ENCODE assay signal across 24 cellular contexts in the genomic region with DNA sequence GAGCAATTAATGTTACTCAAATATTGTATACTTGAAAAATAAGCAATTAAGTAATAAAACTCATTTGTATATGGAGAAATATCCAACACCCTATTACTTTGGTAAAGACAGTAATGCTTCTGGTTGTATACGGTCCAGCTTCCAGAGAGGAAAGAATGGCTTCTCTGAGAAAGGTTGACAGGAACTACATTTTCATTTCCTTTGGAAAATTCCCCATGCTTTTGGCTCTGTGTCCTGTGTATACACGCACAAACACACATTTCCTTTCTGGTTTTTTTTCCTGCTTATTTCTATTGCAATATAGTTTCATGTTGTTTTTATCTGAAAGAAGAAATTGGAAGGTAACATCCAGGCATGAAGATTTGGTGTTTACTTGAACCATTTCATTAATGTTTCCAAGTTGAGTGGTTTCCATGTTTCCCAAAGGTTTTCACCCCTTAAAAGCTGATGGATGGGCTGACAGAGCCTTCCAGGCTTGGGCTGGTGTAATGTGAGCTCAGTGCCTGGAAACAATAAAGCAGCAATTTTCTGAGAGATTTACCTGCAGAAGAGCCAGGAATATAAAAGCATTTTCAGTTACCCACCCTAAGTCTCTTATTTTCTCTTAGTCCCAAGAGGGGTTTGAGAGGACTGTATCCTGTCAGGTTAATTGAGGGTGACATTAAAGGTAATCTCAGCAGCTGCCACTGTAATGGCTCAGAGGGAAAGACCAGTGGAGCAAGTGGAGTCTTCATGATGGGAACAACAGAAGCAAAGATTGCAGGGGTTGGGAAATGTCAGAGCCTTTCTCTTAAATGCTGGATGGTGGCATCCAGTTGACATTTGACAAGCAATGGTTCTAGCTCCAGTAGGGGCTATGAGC. TPM values are rescaled to one million over a fixed set of nuclear protein-coding genes. Genes with fewer than 3 reads are reported as not detected.
"Had no signal": no experiment of that assay in that cellular context is flagged by ENCODE, and none has a peak within 500 bp of the region (broad histone marks: within the 10 kb centered on the region; RNA-seq: fewer than 3 reads in every experiment).

No MANE protein-coding gene starts in this region.

- H3K27me3 ChIP-seq: colonic mucosa, esophagus squamous epithelium, gastroesophageal sphincter, ovary, stomach, transverse colon had no signal

- H3K27ac Mint-ChIP-seq: immature natural killer cell, nephron had no signal

- H3K36me3 Mint-ChIP-seq: immature natural killer cell, naive B cell had no signal

- H3K36me3 ChIP-seq: colonic mucosa, esophagus squamous epithelium, gastroesophageal sphincter, ovary, stomach, thoracic aorta, transverse colon had no signal

- DNase-seq: colonic mucosa; dorsolateral prefrontal cortex; effector CD8-positive, alpha-beta T cell; esophagus squamous epithelium; foreskin fibroblast; glutamatergic neuron; immature natural killer cell; kidney; left cardiac atrium; left ventricle myocardium superior; mesendoderm; naive B cell; ovary; right cardiac atrium; small intestine; stimulated activated CD4-positive, alpha-beta T cell treated with anti-CD3 and anti-CD28 coated beads, Interleukin-12 subunit alpha, Interleukin-12 subunit beta, amount 100 ng/mL, for 4 hours; stimulated activated naive CD4-positive, alpha-beta T cell; stomach; substantia nigra; transverse colon had no signal

- H3K27me3 Mint-ChIP-seq: naive B cell had no signal

- H3K4me1 Mint-ChIP-seq: immature natural killer cell, naive B cell, nephron had no signal

- H3K4me3 ChIP-seq: colonic mucosa, dorsolateral prefrontal cortex, esophagus squamous epithelium, gastroesophageal sphincter, lung, ovary, stomach, thoracic aorta, transverse colon had no signal

- H3K9me3 ChIP-seq: colonic mucosa, esophagus squamous epithelium, gastroesophageal sphincter, ovary, thoracic aorta, transverse colon had no signal

- ATAC-seq: gastroesophageal sphincter, left cardiac atrium, left ventricle myocardium superior, right cardiac atrium had no signal

- H3K4me3 Mint-ChIP-seq: immature natural killer cell, naive B cell, nephron had no signal

- H3K4me1 ChIP-seq: colonic mucosa, esophagus squamous epithelium, gastroesophageal sphincter, stomach, transverse colon had no signal

RNA-seq across cellular contexts. Expression of a gene that starts 33.4 kb away (rescaled TPM):
- polyA plus RNA-seq: immature natural killer cell had no signal
